ENCODE assay signal across 2 cellular contexts in genomic region chr16:66609139-66609510, GRCh38.
A peak's percentile ranks its signal among the peaks of the same experiment; 100 is the strongest.
TF ChIP-seq lines count a peak whose summit lies in the region.

No MANE protein-coding gene starts in this region.

TF ChIP-seq in HCT116, 20 proteins besides CTCF, POLR2A, EP300 and RAD21:
- TF ChIP-seq EZH2phosphoT487 (IDR thresholded peaks at IDR 0.05; ENCODE audit: borderline replicate concordance) (no peak), JUND (IDR thresholded peaks at IDR 0.05) (no peak), FOSL1 (IDR thresholded peaks at IDR 0.05; ENCODE audit: low read depth) (no peak), SIN3A (IDR thresholded peaks at IDR 0.05; ENCODE audit: low read depth) (no peak), EZH2 (IDR thresholded peaks at IDR 0.05) (no peak), TCF7L2 (IDR thresholded peaks at IDR 0.05; ENCODE audit: borderline replicate concordance, extremely low read depth, insufficient read depth, insufficient read length) (no peak)

TF ChIP-seq in K562, 482 proteins besides CTCF, POLR2A, EP300 and RAD21:
- 0 out of 2 replicates have a peak, but pooled peaks have one; percentile 4 for TF ChIP-seq POLR2G (IDR thresholded peaks at IDR 0.05; ENCODE audit: low read depth, low read length)
- 0 out of 2 replicates have a peak, but pooled peaks have one; percentile 11 for TF ChIP-seq RBFOX2 (IDR thresholded peaks at IDR 0.05; ENCODE audit: low read depth, low read length)
- no peak for TF ChIP-seq PTBP1 (IDR thresholded peaks at IDR 0.05; ENCODE audit: low read depth, low read length)
